In the genomic region with DNA sequence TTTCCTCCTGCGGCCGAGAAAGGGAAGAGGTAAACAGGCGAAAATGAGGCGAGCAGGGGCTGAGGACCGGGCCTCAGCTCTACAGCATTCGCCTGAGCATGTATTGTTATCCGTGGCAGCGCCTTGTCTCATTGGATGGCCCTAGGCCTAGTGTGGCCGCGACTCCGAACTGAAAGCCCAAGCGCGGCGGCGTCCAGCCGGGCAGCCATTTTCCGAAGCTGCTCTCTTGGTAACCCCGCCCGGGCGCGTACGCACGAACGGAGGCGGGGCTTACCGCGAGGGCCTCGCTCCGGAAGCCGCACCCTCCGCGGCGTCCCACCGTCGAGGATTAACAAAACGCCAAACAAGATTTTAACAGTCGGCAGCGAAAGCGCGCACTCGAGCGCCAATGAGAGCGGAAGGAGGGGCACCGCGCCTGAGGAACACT, we compare ENCODE assay signal across 1 cellular context.
TF ChIP-seq lines count a peak whose summit lies in the region.

No MANE protein-coding gene starts in this region.

TF ChIP-seq in GM12878, 131 proteins besides CTCF, POLR2A, EP300 and RAD21 (continued from another document):
- TF ChIP-seq CUX1 (IDR thresholded peaks at IDR 0.05; ENCODE audit: insufficient replicate concordance, low read depth, low read length) (no peak), E4F1 (IDR thresholded peaks at IDR 0.05; ENCODE audit: borderline replicate concordance, partially characterized antibody) (peak; percentile 61), MLLT1 (IDR thresholded peaks at IDR 0.05) (peak; percentile 64), HCFC1 (IDR thresholded peaks at IDR 0.05; ENCODE audit: low read length) (peak; percentile 40), RUNX3 (IDR thresholded peaks at IDR 0.05; ENCODE audit: low read length) (peak; percentile 26; the same call in 1 of the 2 replicates), BACH1 (IDR thresholded peaks at IDR 0.05; ENCODE audit: borderline replicate concordance) (peak; percentile 29; the same call in 1 of the 2 replicates), SPI1 (IDR thresholded peaks at IDR 0.05; ENCODE audit: borderline replicate concordance, insufficient read depth, low read depth, low read length) (peak; percentile 27), SMC3 (IDR thresholded peaks at IDR 0.05; ENCODE audit: borderline replicate concordance, low read length) (0 out of 2 replicates have a peak, but pooled peaks have one; percentile 9), LARP7 (IDR thresholded peaks at IDR 0.05) (peak; percentile 36; the same call in 1 of the 2 replicates), PRDM15 (CRISPR knock-in tag; IDR thresholded peaks at IDR 0.05) (no peak), RB1 (IDR thresholded peaks at IDR 0.05; ENCODE audit: borderline replicate concordance) (0 out of 2 replicates have a peak, but pooled peaks have one; percentile 19), FOS (IDR thresholded peaks at IDR 0.05; ENCODE audit: borderline replicate concordance, extremely low read depth, insufficient read length) (no peak), CREB1 (IDR thresholded peaks at IDR 0.05; ENCODE audit: low read depth) (peak; percentile 63; the same call in 1 of the 2 replicates), YY1 (IDR thresholded peaks at IDR 0.05; ENCODE audit: low read depth, low read length) (peak; percentile 99), BRCA1 (IDR thresholded peaks at IDR 0.05; ENCODE audit: low read depth, low read length) (no peak), IKZF2 (IDR thresholded peaks at IDR 0.05) (peak in 1 of 2 experiments; percentile 1; a peak in 1 of 4 replicates), MAX (IDR thresholded peaks at IDR 0.05; ENCODE audit: low read depth, low read length) (peak; percentile 25), PML (IDR thresholded peaks at IDR 0.05; ENCODE audit: low read length) (peak; percentile 85), KAT2A (conservative IDR thresholded peaks at IDR 0.05; ENCODE audit: control insufficient read depth, low read depth, low read length) (no peak), SIX5 (IDR thresholded peaks at IDR 0.05; ENCODE audit: low read depth, low read length, severe bottlenecking) (no peak)
- TF ChIP-seq, protein P1, sequence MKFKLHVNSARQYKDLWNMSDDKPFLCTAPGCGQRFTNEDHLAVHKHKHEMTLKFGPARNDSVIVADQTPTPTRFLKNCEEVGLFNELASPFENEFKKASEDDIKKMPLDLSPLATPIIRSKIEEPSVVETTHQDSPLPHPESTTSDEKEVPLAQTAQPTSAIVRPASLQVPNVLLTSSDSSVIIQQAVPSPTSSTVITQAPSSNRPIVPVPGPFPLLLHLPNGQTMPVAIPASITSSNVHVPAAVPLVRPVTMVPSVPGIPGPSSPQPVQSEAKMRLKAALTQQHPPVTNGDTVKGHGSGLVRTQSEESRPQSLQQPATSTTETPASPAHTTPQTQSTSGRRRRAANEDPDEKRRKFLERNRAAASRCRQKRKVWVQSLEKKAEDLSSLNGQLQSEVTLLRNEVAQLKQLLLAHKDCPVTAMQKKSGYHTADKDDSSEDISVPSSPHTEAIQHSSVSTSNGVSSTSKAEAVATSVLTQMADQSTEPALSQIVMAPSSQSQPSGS (IDR thresholded peaks at IDR 0.05; ENCODE audit: low read length), result no peak
- TF ChIP-seq, protein P2, sequence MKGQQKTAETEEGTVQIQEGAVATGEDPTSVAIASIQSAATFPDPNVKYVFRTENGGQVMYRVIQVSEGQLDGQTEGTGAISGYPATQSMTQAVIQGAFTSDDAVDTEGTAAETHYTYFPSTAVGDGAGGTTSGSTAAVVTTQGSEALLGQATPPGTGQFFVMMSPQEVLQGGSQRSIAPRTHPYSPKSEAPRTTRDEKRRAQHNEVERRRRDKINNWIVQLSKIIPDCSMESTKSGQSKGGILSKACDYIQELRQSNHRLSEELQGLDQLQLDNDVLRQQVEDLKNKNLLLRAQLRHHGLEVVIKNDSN (IDR thresholded peaks at IDR 0.05; ENCODE audit: borderline replicate concordance, extremely low read length, insufficient read depth, low read depth, low read length), result no peak
- TF ChIP-seq, protein P3, sequence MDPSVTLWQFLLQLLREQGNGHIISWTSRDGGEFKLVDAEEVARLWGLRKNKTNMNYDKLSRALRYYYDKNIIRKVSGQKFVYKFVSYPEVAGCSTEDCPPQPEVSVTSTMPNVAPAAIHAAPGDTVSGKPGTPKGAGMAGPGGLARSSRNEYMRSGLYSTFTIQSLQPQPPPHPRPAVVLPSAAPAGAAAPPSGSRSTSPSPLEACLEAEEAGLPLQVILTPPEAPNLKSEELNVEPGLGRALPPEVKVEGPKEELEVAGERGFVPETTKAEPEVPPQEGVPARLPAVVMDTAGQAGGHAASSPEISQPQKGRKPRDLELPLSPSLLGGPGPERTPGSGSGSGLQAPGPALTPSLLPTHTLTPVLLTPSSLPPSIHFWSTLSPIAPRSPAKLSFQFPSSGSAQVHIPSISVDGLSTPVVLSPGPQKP (IDR thresholded peaks at IDR 0.05; ENCODE audit: low read depth, low read length), result peak; percentile 63; the same call in 1 of the 2 replicates
